ENCODE assay signal across 20 cellular contexts in genomic region chr6:87870606-87871005, GRCh38.
"Had no signal": no experiment of that assay in that cellular context is flagged by ENCODE, and none has a peak within 500 bp of the region (broad histone marks: within the 10 kb centered on the region; RNA-seq: fewer than 3 reads in every experiment).

No MANE protein-coding gene starts in this region.

- H3K36me3 ChIP-seq: esophagus squamous epithelium, left lung, neutrophil, pancreas, right lobe of liver had no signal

- H3K27me3 ChIP-seq: left lung, pancreas, right lobe of liver had no signal

- H3K27ac ChIP-seq: esophagus squamous epithelium, foreskin keratinocyte, left lung, neutrophil, pancreas, right lobe of liver had no signal

- H3K4me1 ChIP-seq: esophagus squamous epithelium, foreskin keratinocyte, left lung, pancreas, right lobe of liver had no signal

- H3K4me3 ChIP-seq: esophagus squamous epithelium, left lung, pancreas, right lobe of liver, smooth muscle cell had no signal

- H3K9me3 ChIP-seq: esophagus squamous epithelium, left lung, neutrophil, pancreas, right lobe of liver, SK-N-SH had no signal

- ATAC-seq: foreskin keratinocyte; left lung; pancreas; right lobe of liver; stimulated activated effector memory CD8-positive, alpha-beta T cell treated with anti-CD3 and anti-CD28 coated beads, Interleukin-12 subunit alpha, Interleukin-12 subunit beta, amount 100 ng/mL, for 72 hours had no signal

- DNase-seq: activated B cell treated with CpG ODN at 0.5 μM for 24 hours; activated CD4-positive, alpha-beta memory T cell treated with anti-CD3 and anti-CD28 coated beads, Interleukin-2, amount 10 ng/mL, durations not matched to agents 7 days and 5 days; activated CD4-positive, alpha-beta T cell treated with anti-CD3 and anti-CD28 coated beads for 48 hours; activated naive CD4-positive, alpha-beta T cell treated with Interleukin-2 at 50 U/mL for 16 hours; activated naive CD8-positive, alpha-beta T cell treated with anti-CD3 and anti-CD28 coated beads, Interleukin-2, amount 10 ng/mL, durations not matched to agents 7 days and 5 days; activated T-cell treated with anti-CD3 and anti-CD28 coated beads, Interleukin-2, amount 50 U/mL, for 1 hour; effector CD8-positive, alpha-beta T cell; esophagus squamous epithelium; foreskin keratinocyte; glutamatergic neuron; hypothalamus; left lung; mammary epithelial cell; pancreas; right lobe of liver; SK-N-SH; stimulated activated CD4-positive, alpha-beta T cell treated with anti-CD3 and anti-CD28 coated beads, Interleukin-4, amount 100 ng/mL, for 24 hours had no signal
